9 cellular contexts compared by ENCODE assay signal in genomic region chr2:37851428-37851827, GRCh38.
DNase-seq lines count a peak whose midpoint lies in the region; ATAC-seq and TF ChIP-seq lines count a peak whose summit lies in the region.
"Had no signal": no experiment of that assay in that cellular context is flagged by ENCODE, and none has a peak within 500 bp of the region (broad histone marks: within the 10 kb centered on the region; RNA-seq: fewer than 3 reads in every experiment).

No MANE protein-coding gene starts in this region.

- H3K36me3 Mint-ChIP-seq in mesothelial cell of epicardium, result no peaks in the 10 kb centered on the region

- peaks cover 24% of the 10 kb centered on the region for H3K4me1 Mint-ChIP-seq in mesothelial cell of epicardium

- no peaks in the 10 kb centered on the region for H3K9me3 Mint-ChIP-seq in mesothelial cell of epicardium

- peak overlapping the region; percentile 61 for H3K27ac Mint-ChIP-seq in mesothelial cell of epicardium

- no peak for TF ChIP-seq CTCF in mesothelial cell of epicardium (IDR thresholded peaks at IDR 0.05; ENCODE audit: unreplicated experiment)

- H3K27me3 Mint-ChIP-seq in mesothelial cell of epicardium (ENCODE audit: low read depth), result no peaks in the 10 kb centered on the region

- ATAC-seq in GM18858 (IDR thresholded peaks at IDR 0.05; ENCODE audit: unreplicated experiment) (peak; percentile 14), GM21529 (IDR thresholded peaks at IDR 0.05; ENCODE audit: unreplicated experiment) (peak; percentile 20), HG03571 (IDR thresholded peaks at IDR 0.05; ENCODE audit: unreplicated experiment) (peak; percentile 57)

- H3K4me3 Mint-ChIP-seq in mesothelial cell of epicardium, result no peak overlapping the region

- DNase-seq in mesothelial cell of epicardium (ENCODE audit: low spot score in 2 of 2, unreplicated experiment in 2 of 2), result no peak
- no peak for DNase-seq in occipital lobe (lab: John Stamatoyannopoulos, UW)
- DNase-seq in RPMI8226, result no peak
- no peak for DNase-seq in NCI-H128 (lab: John Stamatoyannopoulos, UW; ENCODE audit: unreplicated experiment)
- DNase-seq in UCSD-AML1 (lab: John Stamatoyannopoulos, UW; ENCODE audit: unreplicated experiment), result no peak
- DNase-seq: Karpas-422 had no signal
